Comparison of ENCODE assay signal across 8 cellular contexts in genomic region chr20:408843-409696, GRCh38. TPM values are rescaled to one million over a fixed set of nuclear protein-coding genes. Genes with fewer than 3 reads are reported as not detected.
A peak's percentile ranks its signal among the peaks of the same experiment; 100 is the strongest.
DNase-seq lines count a peak whose midpoint lies in the region; ATAC-seq and TF ChIP-seq lines count a peak whose summit lies in the region.

No MANE protein-coding gene starts in this region.

- TF ChIP-seq CTCF in BE2C (IDR thresholded peaks at IDR 0.05; ENCODE audit: low read depth, low read length): no peak

- H3K4me1 ChIP-seq in BE2C (no peaks in the 10 kb centered on the region), HUES6 (ENCODE audit: control insufficient read depth, insufficient read depth, low read length) (peaks cover 14% of the 10 kb centered on the region)

- peak overlapping the region; percentile 92 for H3K27ac Mint-ChIP-seq in activated naive CD8-positive, alpha-beta T cell
- peak overlapping the region; percentile 93 to 97 for H3K27ac Mint-ChIP-seq in stimulated activated naive CD8-positive, alpha-beta T cell treated with anti-CD3 and anti-CD28 coated beads, Interleukin-15, amount 100 ng/mL, for 72 hours

- H3K27me3 ChIP-seq in BE2C (no peaks in the 10 kb centered on the region), HUES6 (ENCODE audit: control insufficient read depth, insufficient read depth, low read length) (no peaks in the 10 kb centered on the region)

- no peak for DNase-seq in BE2C
- DNase-seq in kidney tubule cell (ENCODE audit: low spot score): peak; percentile 29
- peak; percentile 38 to 53 for DNase-seq in stimulated activated naive CD8-positive, alpha-beta T cell treated with anti-CD3 and anti-CD28 coated beads, Interleukin-15, amount 100 ng/mL, for 72 hours
- DNase-seq in NCI-H1930 (lab: John Stamatoyannopoulos, UW): no peak
- DNase-seq in NCI-H446 treated with DMSO at 0.1 percent for 48 hours (lab: John Stamatoyannopoulos, UW): no peak

- H3K9me3 ChIP-seq in BE2C: no peaks in the 10 kb centered on the region
- H3K9me3 ChIP-seq in HUES6 (ENCODE audit: control insufficient read depth, insufficient read depth, low read depth, low read length): 0 out of 2 replicates have a peak, but pooled peaks cover 2% of the 10 kb centered on the region

- no peaks in the 10 kb centered on the region for H3K9me3 Mint-ChIP-seq in activated naive CD8-positive, alpha-beta T cell (ENCODE audit: low read depth)
- peaks cover 0 to under 1% of the 10 kb centered on the region in 2 donors for H3K9me3 Mint-ChIP-seq in stimulated activated naive CD8-positive, alpha-beta T cell treated with anti-CD3 and anti-CD28 coated beads, Interleukin-15, amount 100 ng/mL, for 72 hours

- peaks cover 16% of the 10 kb centered on the region for H3K36me3 Mint-ChIP-seq in activated naive CD8-positive, alpha-beta T cell

- H3K36me3 ChIP-seq in BE2C (no peaks in the 10 kb centered on the region), HUES6 (ENCODE audit: control insufficient read depth, insufficient read depth, low read length) (peaks cover 36% of the 10 kb centered on the region)

- peak overlapping the region; percentile 78 for H3K4me3 ChIP-seq in BE2C (ENCODE audit: low read depth, low read length)
- H3K4me3 ChIP-seq in HUES6 (ENCODE audit: low read depth, low read length): peak overlapping the region; percentile 100

- 0 out of 2 replicates have a peak overlapping the region, but pooled peaks have one; percentile 89 for H3K27ac ChIP-seq in HUES6 (ENCODE audit: low read depth, low read length)

- peak overlapping the region; percentile 96 for H3K4me3 Mint-ChIP-seq in activated naive CD8-positive, alpha-beta T cell
- peak overlapping the region; percentile 96 for H3K4me3 Mint-ChIP-seq in stimulated activated naive CD8-positive, alpha-beta T cell treated with anti-CD3 and anti-CD28 coated beads, Interleukin-15, amount 100 ng/mL, for 72 hours

- H3K9ac ChIP-seq in HUES6 (ENCODE audit: low read length): peak overlapping the region; percentile 93

- H3K4me1 Mint-ChIP-seq in activated naive CD8-positive, alpha-beta T cell (ENCODE audit: low read depth): peaks cover 51% of the 10 kb centered on the region
- H3K4me1 Mint-ChIP-seq in stimulated activated naive CD8-positive, alpha-beta T cell treated with anti-CD3 and anti-CD28 coated beads, Interleukin-15, amount 100 ng/mL, for 72 hours: peaks cover 66% of the 10 kb centered on the region

- peak; percentile 19 for ATAC-seq in GM19351 (IDR thresholded peaks at IDR 0.05; ENCODE audit: unreplicated experiment)
- ATAC-seq in stimulated activated naive CD8-positive, alpha-beta T cell treated with anti-CD3 and anti-CD28 coated beads, Interleukin-15, amount 100 ng/mL, for 72 hours: peak; percentile 47

- no peaks in the 10 kb centered on the region for H3K27me3 Mint-ChIP-seq in activated naive CD8-positive, alpha-beta T cell
- H3K27me3 Mint-ChIP-seq in stimulated activated naive CD8-positive, alpha-beta T cell treated with anti-CD3 and anti-CD28 coated beads, Interleukin-15, amount 100 ng/mL, for 72 hours: no peaks in the 10 kb centered on the region

RNA-seq across cellular contexts. Expression of gene RBCK1, which starts 1.0 kb away (rescaled TPM):
- polyA plus RNA-seq in BE2C (2012; ENCODE audit: insufficient read depth, insufficient read length, low read depth): 91.3 TPM

RNA-seq across cellular contexts. Expression of gene TRIB3, which starts 28.5 kb away (rescaled TPM):
- polyA plus RNA-seq in BE2C (2012; ENCODE audit: insufficient read depth, insufficient read length, low read depth): 157 TPM

RNA-seq across cellular contexts. Expression of gene TBC1D20, which starts 53.3 kb away (rescaled TPM):
- 17.9 TPM for polyA plus RNA-seq in BE2C (2012; ENCODE audit: insufficient read depth, insufficient read length, low read depth)

Comparison
In these comparisons a context has a peak if more than half of its experiments do, and no peak if none do; other contexts are left out.
1. DNase-seq: peak in kidney tubule cell (single experiment) and stimulated activated naive CD8-positive, alpha-beta T cell treated with anti-CD3 and anti-CD28 coated beads, Interleukin-15, amount 100 ng/mL, for 72 hours (2 of 2); none in BE2C (single experiment), NCI-H1930 (0 of 2) and NCI-H446 treated with DMSO at 0.1 percent for 48 hours (single experiment).